Comparison of ENCODE assay signal across 26 cellular contexts in the genomic region with DNA sequence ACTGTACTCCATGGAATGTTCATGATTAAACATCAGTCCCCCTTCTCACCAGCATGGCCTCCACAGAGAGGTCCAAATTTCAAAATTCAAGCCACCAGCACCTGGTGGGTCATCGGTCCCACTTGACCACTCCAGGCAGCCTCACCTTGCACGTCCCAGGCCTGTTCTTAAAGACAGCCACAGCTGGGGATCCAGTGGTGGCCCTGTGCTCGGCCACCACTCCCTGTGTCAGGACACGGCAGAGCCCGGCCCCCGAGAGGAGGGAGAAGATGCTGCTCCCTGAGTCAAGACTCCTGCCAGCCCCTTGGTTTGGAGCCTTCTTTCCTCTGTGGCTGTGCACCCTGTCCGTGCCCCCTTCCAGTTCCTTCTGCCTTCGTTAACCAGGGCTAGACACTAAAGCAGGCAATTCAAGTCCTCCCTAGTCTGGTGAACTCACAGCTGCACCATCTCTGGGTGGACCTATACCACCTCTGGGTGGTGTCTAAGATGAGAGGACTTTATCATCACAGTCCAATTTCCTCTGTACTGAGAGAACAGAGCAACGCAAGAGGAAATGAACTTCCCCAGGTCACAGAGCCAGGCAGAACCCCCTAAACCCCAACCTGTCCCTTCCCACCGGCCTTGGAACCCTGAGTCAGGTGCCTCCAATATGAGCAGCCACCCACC.
"Had no signal": no experiment of that assay in that cellular context is flagged by ENCODE, and none has a peak within 500 bp of the region (broad histone marks: within the 10 kb centered on the region; RNA-seq: fewer than 3 reads in every experiment).

No MANE protein-coding gene starts in this region.

- H3K27ac ChIP-seq: adrenal gland, body of pancreas, colonic mucosa, dorsolateral prefrontal cortex, right lobe of liver, vagina had no signal

- H3K4me1 ChIP-seq: adrenal gland, body of pancreas, colonic mucosa, right lobe of liver, vagina had no signal

- H3K9me3 ChIP-seq: adrenal gland, body of pancreas, colonic mucosa, right lobe of liver, vagina had no signal

- H3K4me3 ChIP-seq: adrenal gland, body of pancreas, colonic mucosa, dorsolateral prefrontal cortex, right lobe of liver, vagina had no signal

- H3K36me3 ChIP-seq: adrenal gland, colonic mucosa, right lobe of liver, vagina had no signal

- H3K27me3 ChIP-seq: adrenal gland, body of pancreas, colonic mucosa, right lobe of liver, vagina had no signal

- DNase-seq: activated CD4-positive, alpha-beta memory T cell treated with anti-CD3 and anti-CD28 coated beads for 36 hours; activated CD4-positive, alpha-beta T cell treated with anti-CD3 and anti-CD28 coated beads, Interleukin-2, amount 10 ng/mL, durations not matched to agents 24 days and 14 days; activated CD4-positive, CD25-positive, alpha-beta regulatory T cell treated with anti-CD3 and anti-CD28 coated beads, Interleukin-2, amount 50 U/mL, for 72 hours; activated CD8-positive, alpha-beta memory T cell treated with anti-CD3 and anti-CD28 coated beads, Interleukin-2, amount 50 U/mL, for 4 hours; activated effector memory CD4-positive, alpha-beta T cell treated with anti-CD3 and anti-CD28 coated beads, Interleukin-2, amount 50 U/mL, for 16 hours; activated naive CD4-positive, alpha-beta T cell treated with anti-CD3 and anti-CD28 coated beads for 36 hours; activated naive CD8-positive, alpha-beta T cell treated with anti-CD3 and anti-CD28 coated beads for 36 hours; activated T-cell treated with anti-CD3 and anti-CD28 coated beads, Interleukin-2, amount 50 U/mL, for 1 hour; adrenal gland; aorta; body of pancreas; cerebellar nuclear complex; colonic mucosa; dorsolateral prefrontal cortex; effector memory CD4-positive, alpha-beta T cell; head of caudate nucleus; hippocampal formation; kidney; left colon; naive thymus-derived CD4-positive, alpha-beta T cell; right lobe of liver; stimulated activated CD4-positive, alpha-beta T cell treated with anti-CD3 and anti-CD28 coated beads, Interleukin-2, amount 100 ng/mL, for 48 hours; stimulated activated naive CD8-positive, alpha-beta T cell treated with anti-CD3 and anti-CD28 coated beads, Interleukin-15, amount 100 ng/mL, for 72 hours; substantia nigra; T-helper 2 cell had no signal
